ENCODE assay signal across 22 cellular contexts in genomic region chr11:129591527-129591926, GRCh38.
"Had no signal": no experiment of that assay in that cellular context is flagged by ENCODE, and none has a peak within 500 bp of the region (broad histone marks: within the 10 kb centered on the region; RNA-seq: fewer than 3 reads in every experiment).

No MANE protein-coding gene starts in this region.

- H3K27ac Mint-ChIP-seq: naive B cell; natural killer cell; stimulated activated memory B cell treated with anti-CD40 and anti-IgM and Interleukin-4, amounts not matched to agents 10 μg/mL and 1 μg/mL and 100 μg/mL, for 72 hours; type B pancreatic cell had no signal

- H3K9ac ChIP-seq: parathyroid adenoma had no signal

- H3K4me1 Mint-ChIP-seq: naive B cell; natural killer cell; stimulated activated memory B cell treated with anti-CD40 and anti-IgM and Interleukin-4, amounts not matched to agents 10 μg/mL and 1 μg/mL and 100 μg/mL, for 72 hours; stimulated activated naive CD8-positive, alpha-beta T cell treated with anti-CD3 and anti-CD28 coated beads, Interleukin-15, amount 100 ng/mL, for 72 hours had no signal

- H3K36me3 Mint-ChIP-seq: mesothelial cell of epicardium; naive B cell; natural killer cell; stimulated activated memory B cell treated with anti-CD40 and anti-IgM and Interleukin-4, amounts not matched to agents 10 μg/mL and 1 μg/mL and 100 μg/mL, for 72 hours; type B pancreatic cell had no signal

- H3K4me3 Mint-ChIP-seq: mesothelial cell of epicardium; naive B cell; natural killer cell; stimulated activated memory B cell treated with anti-CD40 and anti-IgM and Interleukin-4, amounts not matched to agents 10 μg/mL and 1 μg/mL and 100 μg/mL, for 72 hours; stimulated activated naive CD8-positive, alpha-beta T cell treated with anti-CD3 and anti-CD28 coated beads, Interleukin-15, amount 100 ng/mL, for 72 hours; type B pancreatic cell had no signal

- H3K4me1 ChIP-seq: heart right ventricle, left ventricle myocardium inferior, parathyroid adenoma, psoas muscle, right lobe of liver, tibial nerve had no signal

- H3K27me3 ChIP-seq: hepatocyte, right lobe of liver, tibial nerve had no signal

- DNase-seq: heart right ventricle; islet precursor cell; left ventricle myocardium inferior; naive B cell; natural killer cell; psoas muscle; right lobe of liver; stimulated activated CD4-positive, alpha-beta T cell treated with anti-CD3 and anti-CD28 coated beads, Interleukin-1b, Interleukin-23, amount 100 ng/mL, for 48 hours; stimulated activated CD4-positive, alpha-beta T cell treated with anti-CD3 and anti-CD28 coated beads, Interleukin-2, amount 100 ng/mL, for 48 hours; stimulated activated CD4-positive, alpha-beta T cell treated with anti-CD3 and anti-CD28 coated beads, Interleukin-4, amount 100 ng/mL, for 4 hours; stimulated activated CD8-positive, alpha-beta memory T cell treated with anti-CD3 and anti-CD28 coated beads, Interleukin-4, amount 100 ng/mL, for 48 hours; stimulated activated naive CD4-positive, alpha-beta T cell treated with Interleukin-2 at 50 U/mL for 16 hours; stimulated activated naive CD8-positive, alpha-beta T cell treated with anti-CD3 and anti-CD28 coated beads, Interleukin-15, amount 100 ng/mL, for 72 hours; substantia nigra had no signal

- H3K9me3 Mint-ChIP-seq: stimulated activated memory B cell treated with anti-CD40 and anti-IgM and Interleukin-4, amounts not matched to agents 10 μg/mL and 1 μg/mL and 100 μg/mL, for 72 hours had no signal

- H3K4me3 ChIP-seq: heart right ventricle, hepatocyte, left ventricle myocardium inferior, lung, psoas muscle, right lobe of liver, smooth muscle cell, tibial nerve had no signal

- H3K9me3 ChIP-seq: heart right ventricle, left ventricle myocardium inferior, psoas muscle, right lobe of liver, tibial nerve had no signal

- H2AFZ ChIP-seq: hepatocyte, parathyroid adenoma had no signal

- H3K4me2 ChIP-seq: hepatocyte, smooth muscle cell had no signal

- H3K36me3 ChIP-seq: heart right ventricle, left ventricle myocardium inferior, right lobe of liver, tibial nerve had no signal

- H3K79me2 ChIP-seq: hepatocyte, parathyroid adenoma had no signal

- H3K27ac ChIP-seq: heart right ventricle, hepatocyte, left ventricle myocardium inferior, parathyroid adenoma, psoas muscle, right lobe of liver, tibial nerve had no signal
